In the genomic region with DNA sequence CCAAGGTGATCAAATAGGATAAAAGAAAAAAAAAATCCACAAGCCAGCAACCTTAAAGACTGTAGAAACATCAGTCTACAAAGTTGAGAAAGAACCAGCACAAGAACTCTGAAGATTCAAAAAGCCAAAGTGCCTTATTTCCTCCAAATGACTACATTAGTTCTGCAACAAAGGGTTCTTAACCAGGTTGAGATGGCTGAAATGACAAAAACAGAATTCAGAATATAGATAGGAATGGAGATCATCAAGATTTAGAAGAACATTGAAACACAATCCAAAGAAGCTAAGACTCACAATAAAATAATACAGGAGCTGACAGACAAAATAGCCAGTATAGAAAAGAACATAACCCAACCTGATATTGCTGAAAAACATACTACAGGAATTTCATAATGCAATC, we compare ENCODE assay signal across 29 cellular contexts.
"Had no signal": no experiment of that assay in that cellular context is flagged by ENCODE, and none has a peak within 500 bp of the region (broad histone marks: within the 10 kb centered on the region; RNA-seq: fewer than 3 reads in every experiment).

No MANE protein-coding gene starts in this region.

- FAIRE-seq: urothelium cell line had no signal

- H3K27ac Mint-ChIP-seq: stimulated activated effector memory CD8-positive, alpha-beta T cell treated with anti-CD3 and anti-CD28 coated beads, Interleukin-12 subunit alpha, Interleukin-12 subunit beta, amount 100 ng/mL, for 72 hours; stimulated activated memory B cell treated with anti-CD40 and anti-IgM and Interleukin-4, amounts not matched to agents 10 μg/mL and 1 μg/mL and 100 μg/mL, for 72 hours; stimulated activated naive B cell treated with anti-CD40 and anti-IgM and Interleukin-4, amounts not matched to agents 10 μg/mL and 1 μg/mL and 100 μg/mL, for 72 hours; stimulated activated naive CD8-positive, alpha-beta T cell treated with anti-CD3 and anti-CD28 coated beads, Interleukin-15, amount 100 ng/mL, for 72 hours; stimulated activated naive CD8-positive, alpha-beta T cell treated with anti-CD3 and anti-CD28 coated beads, Interleukin-15, Interleukin-2, amounts not matched to agents 100 ng/mL and 50 ng/mL, for 24 hours; type B pancreatic cell had no signal

- H3K27me3 ChIP-seq: stomach, suprapubic skin, testis, thyroid gland, tibial artery, tibial nerve, transverse colon, upper lobe of left lung, upper lobe of right lung, uterus, vagina had no signal

- H3K4me3 ChIP-seq: stomach, suprapubic skin, testis, thoracic aorta, thyroid gland, tibial artery, tibial nerve, transverse colon, upper lobe of left lung, upper lobe of right lung, uterus, vagina had no signal

- H3K4me3 Mint-ChIP-seq: stimulated activated effector memory CD8-positive, alpha-beta T cell treated with anti-CD3 and anti-CD28 coated beads, Interleukin-12 subunit alpha, Interleukin-12 subunit beta, amount 100 ng/mL, for 72 hours; stimulated activated memory B cell treated with anti-CD40 and anti-IgM and Interleukin-4, amounts not matched to agents 10 μg/mL and 1 μg/mL and 100 μg/mL, for 72 hours; stimulated activated naive B cell treated with anti-CD40 and anti-IgM and Interleukin-4, amounts not matched to agents 10 μg/mL and 1 μg/mL and 100 μg/mL, for 72 hours; stimulated activated naive CD8-positive, alpha-beta T cell treated with anti-CD3 and anti-CD28 coated beads, Interleukin-15, amount 100 ng/mL, for 72 hours; stimulated activated naive CD8-positive, alpha-beta T cell treated with anti-CD3 and anti-CD28 coated beads, Interleukin-15, Interleukin-2, amounts not matched to agents 100 ng/mL and 50 ng/mL, for 24 hours; type B pancreatic cell had no signal

- H3K4me1 Mint-ChIP-seq: stimulated activated effector memory CD8-positive, alpha-beta T cell treated with anti-CD3 and anti-CD28 coated beads, Interleukin-12 subunit alpha, Interleukin-12 subunit beta, amount 100 ng/mL, for 72 hours; stimulated activated naive CD8-positive, alpha-beta T cell treated with anti-CD3 and anti-CD28 coated beads, Interleukin-15, amount 100 ng/mL, for 72 hours had no signal

- H3K4me1 ChIP-seq: stomach, suprapubic skin, testis, thyroid gland, tibial artery, tibial nerve, transverse colon, upper lobe of left lung, upper lobe of right lung, uterus, vagina had no signal

- H3K36me3 Mint-ChIP-seq: stimulated activated effector memory CD8-positive, alpha-beta T cell treated with anti-CD3 and anti-CD28 coated beads, Interleukin-12 subunit alpha, Interleukin-12 subunit beta, amount 100 ng/mL, for 72 hours; type B pancreatic cell had no signal

- H3K27ac ChIP-seq: stomach, suprapubic skin, testis, thoracic aorta, thyroid gland, tibial artery, tibial nerve, transverse colon, upper lobe of left lung, upper lobe of right lung, uterus, vagina had no signal

- DNase-seq: stimulated activated CD4-positive, alpha-beta T cell treated with anti-CD3 and anti-CD28 coated beads, Interleukin-2, amount 100 ng/mL, for 48 hours; stimulated activated CD4-positive, alpha-beta T cell treated with anti-CD3 and anti-CD28 coated beads, Interleukin-4, amount 100 ng/mL, for 1 hour; stimulated activated CD4-positive, alpha-beta T cell treated with anti-CD3 and anti-CD28 coated beads, Interleukin-4, amount 100 ng/mL, for 24 hours; stimulated activated CD4-positive, alpha-beta T cell treated with anti-CD3 and anti-CD28 coated beads, Interleukin-4, amount 100 ng/mL, for 4 hours; stimulated activated CD8-positive, alpha-beta memory T cell treated with anti-CD3 and anti-CD28 coated beads, Interleukin-4, amount 100 ng/mL, for 48 hours; stimulated activated naive B cell treated with anti-CD40 and anti-IgM and Interleukin-4, amounts not matched to agents 10 μg/mL and 1 μg/mL and 100 μg/mL, for 72 hours; stimulated activated naive CD4-positive, alpha-beta T cell; stimulated activated naive CD4-positive, alpha-beta T cell treated with Interleukin-2 at 50 U/mL for 16 hours; stimulated activated naive CD8-positive, alpha-beta T cell treated with anti-CD3 and anti-CD28 coated beads, Interleukin-15, amount 100 ng/mL, for 72 hours; stimulated activated naive CD8-positive, alpha-beta T cell treated with anti-CD3 and anti-CD28 coated beads, Interleukin-15, Interleukin-2, amounts not matched to agents 100 U/mL and 50 U/mL, for 24 hours; stomach; substantia nigra; testis; thyroid gland; tibial artery; transverse colon; trophoblast cell; upper lobe of left lung; upper lobe of right lung; uterus had no signal

- H3K9me3 Mint-ChIP-seq: stimulated activated effector memory CD8-positive, alpha-beta T cell treated with anti-CD3 and anti-CD28 coated beads, Interleukin-12 subunit alpha, Interleukin-12 subunit beta, amount 100 ng/mL, for 72 hours; stimulated activated naive CD8-positive, alpha-beta T cell treated with anti-CD3 and anti-CD28 coated beads, Interleukin-15, Interleukin-2, amounts not matched to agents 100 ng/mL and 50 ng/mL, for 24 hours had no signal

- H3K36me3 ChIP-seq: suprapubic skin, thoracic aorta, thyroid gland, tibial artery, tibial nerve, transverse colon, upper lobe of left lung, upper lobe of right lung, uterus, vagina had no signal

- H3K27me3 Mint-ChIP-seq: stimulated activated memory B cell treated with anti-CD40 and anti-IgM and Interleukin-4, amounts not matched to agents 10 μg/mL and 1 μg/mL and 100 μg/mL, for 72 hours; stimulated activated naive CD8-positive, alpha-beta T cell treated with anti-CD3 and anti-CD28 coated beads, Interleukin-15, amount 100 ng/mL, for 72 hours; stimulated activated naive CD8-positive, alpha-beta T cell treated with anti-CD3 and anti-CD28 coated beads, Interleukin-15, Interleukin-2, amounts not matched to agents 100 ng/mL and 50 ng/mL, for 24 hours; type B pancreatic cell had no signal

- H3K9me3 ChIP-seq: suprapubic skin, testis, thoracic aorta, thyroid gland, transverse colon, upper lobe of right lung, vagina had no signal

- ATAC-seq: stimulated activated effector memory CD8-positive, alpha-beta T cell treated with anti-CD3 and anti-CD28 coated beads, Interleukin-12 subunit alpha, Interleukin-12 subunit beta, amount 100 ng/mL, for 72 hours; stimulated activated memory B cell treated with anti-CD40 and anti-IgM and Interleukin-4, amounts not matched to agents 10 μg/mL and 1 μg/mL and 100 μg/mL, for 72 hours; stimulated activated naive B cell treated with anti-CD40 and anti-IgM and Interleukin-4, amounts not matched to agents 10 μg/mL and 1 μg/mL and 100 μg/mL, for 72 hours; stimulated activated naive CD8-positive, alpha-beta T cell treated with anti-CD3 and anti-CD28 coated beads, Interleukin-15, amount 100 ng/mL, for 72 hours; stimulated activated naive CD8-positive, alpha-beta T cell treated with anti-CD3 and anti-CD28 coated beads, Interleukin-15, Interleukin-2, amounts not matched to agents 100 U/mL and 50 U/mL, for 24 hours; upper lobe of right lung had no signal
